Comparison of ENCODE assay signal across 1 cellular context in genomic region chr2:54568876-54569298, GRCh38.
TF ChIP-seq lines count a peak whose summit lies in the region.

No MANE protein-coding gene starts in this region.

TF ChIP-seq in HEK293, 187 proteins besides CTCF, POLR2A, EP300 and RAD21 (continued from another document):
- TF ChIP-seq ZNF398 (tag by site-specific recombination; IDR thresholded peaks at IDR 0.05), result peak; percentile 44
- TF ChIP-seq PATZ1 (tag by site-specific recombination; IDR thresholded peaks at IDR 0.05), result 0 out of 2 replicates have a peak, but pooled peaks have one; percentile 16
- no peak for TF ChIP-seq PBX3 (CRISPR knock-in tag; IDR thresholded peaks at IDR 0.05)
- TF ChIP-seq ZNF292 (tag by site-specific recombination; IDR thresholded peaks at IDR 0.05; ENCODE audit: borderline replicate concordance, low read depth), result no peak
- TF ChIP-seq ZXDB (tag by site-specific recombination; IDR thresholded peaks at IDR 0.05), result 0 out of 2 replicates have a peak, but pooled peaks have one; percentile 29
- no peak for TF ChIP-seq ZBTB20 (tag by site-specific recombination; IDR thresholded peaks at IDR 0.05)
TF ChIP-seq in HEK293: peak in this region for 9.
